1 cellular context compared by ENCODE assay signal in genomic region chr17:45148183-45149036, GRCh38.
A peak's percentile ranks its signal among the peaks of the same experiment; 100 is the strongest.
TF ChIP-seq lines count a peak whose summit lies in the region.

Gene HEXIM1 (plus strand): TSS chr17:45148475. CDS start chr17:45149191, 716 bp downstream.

TF ChIP-seq in HEK293, 187 proteins besides CTCF, POLR2A, EP300 and RAD21 (continued from another document and continues in another):
- peak; percentile 93 for TF ChIP-seq ZBTB21 (tag by site-specific recombination; IDR thresholded peaks at IDR 0.05)
- no peak for TF ChIP-seq ZNF157 (tag by site-specific recombination; IDR thresholded peaks at IDR 0.05)
- peak; percentile 96 for TF ChIP-seq BCL11A (tag by site-specific recombination; IDR thresholded peaks at IDR 0.05; ENCODE audit: low read depth)
- peak; percentile 74 for TF ChIP-seq ZSCAN4 (tag by site-specific recombination; IDR thresholded peaks at IDR 0.05)
- TF ChIP-seq ZNF791 (tag by site-specific recombination; IDR thresholded peaks at IDR 0.05): peak; percentile 59; the same call in 1 of the 2 replicates
- peak; percentile 96 for TF ChIP-seq ZNF843 (tag by site-specific recombination; IDR thresholded peaks at IDR 0.05)
- TF ChIP-seq ZNF138 (tag by site-specific recombination; IDR thresholded peaks at IDR 0.05; ENCODE audit: borderline replicate concordance): no peak
- peak; percentile 75 for TF ChIP-seq ZNF423 (tag by site-specific recombination; IDR thresholded peaks at IDR 0.05)
- peak; percentile 95 for TF ChIP-seq ZNF660 (tag by site-specific recombination; IDR thresholded peaks at IDR 0.05)
- TF ChIP-seq ZNF610 (tag by site-specific recombination; IDR thresholded peaks at IDR 0.05; ENCODE audit: borderline replicate concordance): peak; percentile 96
- TF ChIP-seq AEBP2 (tag by site-specific recombination; IDR thresholded peaks at IDR 0.05; ENCODE audit: borderline replicate concordance): peak; percentile 99
- TF ChIP-seq MYNN (tag by site-specific recombination; IDR thresholded peaks at IDR 0.05; ENCODE audit: borderline replicate concordance): 0 out of 2 replicates have a peak, but pooled peaks have one; percentile 66
- TF ChIP-seq ZNF114 (tag by site-specific recombination; IDR thresholded peaks at IDR 0.05): no peak
- peak; percentile 100 for TF ChIP-seq ZNF366 (tag by site-specific recombination; conservative IDR thresholded peaks at IDR 0.05)
- TF ChIP-seq ZNF501 (tag by site-specific recombination; IDR thresholded peaks at IDR 0.05): peak; percentile 99
- no peak for TF ChIP-seq ZNF704 (tag by site-specific recombination; IDR thresholded peaks at IDR 0.05)
- TF ChIP-seq ZBTB10 (tag by site-specific recombination; IDR thresholded peaks at IDR 0.05): peak; percentile 99
- TF ChIP-seq ZFP37 (tag by site-specific recombination; IDR thresholded peaks at IDR 0.05): peak; percentile 99
- no peak for TF ChIP-seq PRDM10 (tag by site-specific recombination; IDR thresholded peaks at IDR 0.05)
- peak; percentile 99 for TF ChIP-seq ZNF2 (tag by site-specific recombination; IDR thresholded peaks at IDR 0.05)
- TF ChIP-seq ZNF514 (tag by site-specific recombination; IDR thresholded peaks at IDR 0.05): no peak
- no peak for TF ChIP-seq ZNF248 (tag by site-specific recombination; IDR thresholded peaks at IDR 0.05)
- TF ChIP-seq ZNF350 (tag by site-specific recombination; IDR thresholded peaks at IDR 0.05): no peak
- TF ChIP-seq SCRT2 (tag by site-specific recombination; IDR thresholded peaks at IDR 0.05): peak; percentile 70
- peak; percentile 55 for TF ChIP-seq FEZF1 (tag by site-specific recombination; IDR thresholded peaks at IDR 0.05)
- TF ChIP-seq MZF1 (tag by site-specific recombination; IDR thresholded peaks at IDR 0.05; ENCODE audit: borderline replicate concordance): peak; percentile 90; the same call in 1 of the 2 replicates
- peak; percentile 65 for TF ChIP-seq ZNF146 (tag by site-specific recombination; IDR thresholded peaks at IDR 0.05)
- peak; percentile 93 for TF ChIP-seq OVOL3 (tag by site-specific recombination; IDR thresholded peaks at IDR 0.05)
- TF ChIP-seq OSR2 (tag by site-specific recombination; IDR thresholded peaks at IDR 0.05): peak; percentile 36; the same call in 1 of the 2 replicates
- TF ChIP-seq HIC1 (tag by site-specific recombination; IDR thresholded peaks at IDR 0.05): peak; percentile 79
- TF ChIP-seq ZNF398 (tag by site-specific recombination; IDR thresholded peaks at IDR 0.05): peak; percentile 91
- TF ChIP-seq KLF16 (tag by site-specific recombination; IDR thresholded peaks at IDR 0.05): peak; percentile 100
- no peak; the same call in 1 of the 2 replicates for TF ChIP-seq ZNF214 (tag by site-specific recombination; IDR thresholded peaks at IDR 0.05; ENCODE audit: borderline replicate concordance)
- no peak for TF ChIP-seq ZNF549 (tag by site-specific recombination; IDR thresholded peaks at IDR 0.05)
- TF ChIP-seq ZBTB1 (tag by site-specific recombination; IDR thresholded peaks at IDR 0.05): peak; percentile 78; the same call in 1 of the 2 replicates
- TF ChIP-seq ZNF10 (tag by site-specific recombination; IDR thresholded peaks at IDR 0.05): peak; percentile 91
- peak; percentile 78 for TF ChIP-seq ZNF18 (tag by site-specific recombination; IDR thresholded peaks at IDR 0.05)
- TF ChIP-seq ZBTB17 (tag by site-specific recombination; IDR thresholded peaks at IDR 0.05): peak; percentile 98
- peak; percentile 80 for TF ChIP-seq GFI1B (tag by site-specific recombination; IDR thresholded peaks at IDR 0.05)
- peak; percentile 99 for TF ChIP-seq ZNF645 (tag by site-specific recombination; IDR thresholded peaks at IDR 0.05)
- TF ChIP-seq ATF2 (tag by site-specific recombination; IDR thresholded peaks at IDR 0.05; ENCODE audit: low read depth): peak; percentile 67
- TF ChIP-seq ZNF521 (tag by site-specific recombination; IDR thresholded peaks at IDR 0.05): no peak
